In the genomic region with DNA sequence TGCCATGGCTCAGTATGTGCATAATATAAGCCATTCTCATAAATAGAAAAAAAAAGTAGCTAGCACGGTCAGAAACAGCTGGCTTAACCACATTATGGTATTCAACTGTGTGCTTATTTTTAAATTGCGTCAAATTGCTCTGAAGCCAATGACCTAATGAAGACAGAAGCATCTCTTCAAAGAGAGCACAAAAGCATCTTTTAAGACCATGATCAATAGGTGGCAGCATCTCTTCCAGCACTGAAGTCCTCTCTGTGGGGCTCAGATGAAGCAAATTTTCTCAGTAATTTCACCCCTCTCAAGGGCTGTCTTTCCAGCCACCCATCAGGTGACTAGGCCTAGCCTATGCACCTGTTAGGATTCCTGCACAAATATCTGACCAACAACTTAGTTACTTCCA, we compare ENCODE assay signal across 10 cellular contexts.
DNase-seq lines count a peak whose midpoint lies in the region; ATAC-seq and TF ChIP-seq lines count a peak whose summit lies in the region.
"Had no signal": no experiment of that assay in that cellular context is flagged by ENCODE, and none has a peak within 500 bp of the region (broad histone marks: within the 10 kb centered on the region; RNA-seq: fewer than 3 reads in every experiment).

No MANE protein-coding gene starts in this region.

- no peak overlapping the region for H3K27ac ChIP-seq in OCI-LY7 (ENCODE audit: low read depth, low read length, poor library complexity, severe bottlenecking)

- H3K4me3 ChIP-seq in OCI-LY7 (ENCODE audit: low read depth, low read length, poor library complexity, severe bottlenecking) (no peak overlapping the region), fibroblast of pulmonary artery (replicated peaks; ENCODE audit: low read depth, low read length) (no peak overlapping the region)

- POLR2A ChIA-PET in OCI-LY7 (lab: Charles Lee): no interaction called here

- no peaks in the 10 kb centered on the region for H3K4me1 Mint-ChIP-seq in stimulated activated memory B cell treated with anti-CD40 and anti-IgM and Interleukin-4, amounts not matched to agents 10 μg/mL and 1 μg/mL and 100 μg/mL, for 72 hours
- H3K4me1 Mint-ChIP-seq: CD8-positive, alpha-beta memory T cell had no signal

- H3K4me2 ChIP-seq in OCI-LY7 (ENCODE audit: low read length): no peak overlapping the region

- no peaks in the 10 kb centered on the region for H3K9me3 ChIP-seq in OCI-LY7 (ENCODE audit: low read length)

- H3K36me3 Mint-ChIP-seq in stimulated activated memory B cell treated with anti-CD40 and anti-IgM and Interleukin-4, amounts not matched to agents 10 μg/mL and 1 μg/mL and 100 μg/mL, for 72 hours: no peaks in the 10 kb centered on the region

- no peaks in the 10 kb centered on the region for H3K27me3 Mint-ChIP-seq in stimulated activated memory B cell treated with anti-CD40 and anti-IgM and Interleukin-4, amounts not matched to agents 10 μg/mL and 1 μg/mL and 100 μg/mL, for 72 hours
- H3K27me3 Mint-ChIP-seq: activated T-cell treated with anti-CD3 and anti-CD28 coated beads, Interleukin-2, amount 50 U/mL, for 24 hours had no signal

- no peak overlapping the region for H2AFZ ChIP-seq in OCI-LY7 (ENCODE audit: low read length)

- no peaks in the 10 kb centered on the region for H4K20me1 ChIP-seq in OCI-LY7 (ENCODE audit: insufficient read depth, low read length)

- CTCF ChIA-PET in OCI-LY7 (lab: Charles Lee; ENCODE audit: unreplicated experiment): no interaction called here

- no peak overlapping the region for H3K4me3 Mint-ChIP-seq in stimulated activated memory B cell treated with anti-CD40 and anti-IgM and Interleukin-4, amounts not matched to agents 10 μg/mL and 1 μg/mL and 100 μg/mL, for 72 hours
- H3K4me3 Mint-ChIP-seq: activated T-cell treated with anti-CD3 and anti-CD28 coated beads, Interleukin-2, amount 50 U/mL, for 24 hours; CD8-positive, alpha-beta memory T cell had no signal

- H3K27ac Mint-ChIP-seq in stimulated activated memory B cell treated with anti-CD40 and anti-IgM and Interleukin-4, amounts not matched to agents 10 μg/mL and 1 μg/mL and 100 μg/mL, for 72 hours: no peak overlapping the region
- H3K27ac Mint-ChIP-seq: activated T-cell treated with anti-CD3 and anti-CD28 coated beads, Interleukin-2, amount 50 U/mL, for 24 hours; CD8-positive, alpha-beta memory T cell had no signal

- no peaks in the 10 kb centered on the region for H3K4me1 ChIP-seq in OCI-LY7 (ENCODE audit: insufficient read depth, low read length, poor library complexity, severe bottlenecking)

- H3K9me3 Mint-ChIP-seq in stimulated activated memory B cell treated with anti-CD40 and anti-IgM and Interleukin-4, amounts not matched to agents 10 μg/mL and 1 μg/mL and 100 μg/mL, for 72 hours: no peaks in the 10 kb centered on the region
- H3K9me3 Mint-ChIP-seq: activated T-cell treated with anti-CD3 and anti-CD28 coated beads, Interleukin-2, amount 50 U/mL, for 24 hours had no signal

- TF ChIP-seq CTCF in OCI-LY7 (conservative IDR thresholded peaks at IDR 0.05; ENCODE audit: low read length): peak; percentile 42; the same call in 1 of the 2 replicates
- TF ChIP-seq CTCF in fibroblast of pulmonary artery (IDR thresholded peaks at IDR 0.05; ENCODE audit: low read length, missing control alignments): peak; percentile 63

- H3K9me2 ChIP-seq in OCI-LY7 (ENCODE audit: insufficient read depth, low read length): no peaks in the 10 kb centered on the region

- H3K79me2 ChIP-seq in OCI-LY7 (ENCODE audit: insufficient read depth, low read depth, low read length): no peaks in the 10 kb centered on the region

- peak; percentile 70 for ATAC-seq in sciatic nerve
- ATAC-seq in GM18498 (IDR thresholded peaks at IDR 0.05; ENCODE audit: unreplicated experiment): no peak
- ATAC-seq in stimulated activated memory B cell treated with anti-CD40 and anti-IgM and Interleukin-4, amounts not matched to agents 10 μg/mL and 1 μg/mL and 100 μg/mL, for 72 hours: no peak

- DNase-seq in NCI-H2171 treated with DMSO at 0.1 percent for 48 hours (lab: John Stamatoyannopoulos, UW): peak; percentile 38
- no peak for DNase-seq in NCI-H2171 (lab: John Stamatoyannopoulos, UW)
- DNase-seq in OCI-LY7 (ENCODE audit: low spot score): no peak
- peak; percentile 68 for DNase-seq in fibroblast of pulmonary artery (ENCODE audit: low read depth)
- DNase-seq in sciatic nerve (ENCODE audit: low spot score): no peak
- no peak for DNase-seq in NCI-H82 (lab: John Stamatoyannopoulos, UW)
- DNase-seq: activated T-cell treated with anti-CD3 and anti-CD28 coated beads, Interleukin-2, amount 50 U/mL, for 24 hours; CD8-positive, alpha-beta memory T cell had no signal

- no peaks in the 10 kb centered on the region for H3K36me3 ChIP-seq in OCI-LY7 (ENCODE audit: insufficient read depth, low read length)

- intact Hi-C loops in OCI-LY7 (cut with micrococcal nuclease; ENCODE audit: unreplicated experiment): no loop called here
- intact Hi-C loops in sciatic nerve (cut with DNase I): loop anchor here (10.0 kb wide), 1 partner anchor 1274 kb away; no protein-coding TSS in a partner anchor

- BruUV-seq in OCI-LY7 (replicated peaks; lab: Mats Ljungman, UMichigan): no TSS peak

Comparison
In these comparisons a context has a peak if more than half of its experiments do, and no peak if none do; other contexts are left out.
1. DNase-seq: peak in NCI-H2171 treated with DMSO at 0.1 percent for 48 hours (single experiment) and fibroblast of pulmonary artery (single experiment); none in NCI-H2171 (single experiment), OCI-LY7 (single experiment), sciatic nerve (single experiment) and NCI-H82 (single experiment).